1 cellular context compared by ENCODE assay signal in genomic region chr12:121391619-121392324, GRCh38.
TF ChIP-seq lines count a peak whose summit lies in the region.

No MANE protein-coding gene starts in this region.

TF ChIP-seq in K562, 482 proteins besides CTCF, POLR2A, EP300 and RAD21 (continued from another document):
- TF ChIP-seq GATA2 (CRISPR knock-in tag; IDR thresholded peaks at IDR 0.05) (peak; percentile 59), NFIC (IDR thresholded peaks at IDR 0.05) (peak; percentile 96), MEIS2 (IDR thresholded peaks at IDR 0.05; ENCODE audit: partially characterized antibody) (peak; percentile 67), ADNP (tag; IDR thresholded peaks at IDR 0.05) (0 out of 2 replicates have a peak, but pooled peaks have one; percentile 38), MXI1 (IDR thresholded peaks at IDR 0.05; ENCODE audit: low read depth, low read length) (no peak), GABPA (tag; conservative IDR thresholded peaks at IDR 0.05; ENCODE audit: low read depth) (peak; percentile 14; the same call in 1 of the 2 replicates), PKNOX1 (IDR thresholded peaks at IDR 0.05) (peak; percentile 62), ZFP91 (CRISPR knock-in tag; IDR thresholded peaks at IDR 0.05) (no peak)
- TF ChIP-seq, protein P1, sequence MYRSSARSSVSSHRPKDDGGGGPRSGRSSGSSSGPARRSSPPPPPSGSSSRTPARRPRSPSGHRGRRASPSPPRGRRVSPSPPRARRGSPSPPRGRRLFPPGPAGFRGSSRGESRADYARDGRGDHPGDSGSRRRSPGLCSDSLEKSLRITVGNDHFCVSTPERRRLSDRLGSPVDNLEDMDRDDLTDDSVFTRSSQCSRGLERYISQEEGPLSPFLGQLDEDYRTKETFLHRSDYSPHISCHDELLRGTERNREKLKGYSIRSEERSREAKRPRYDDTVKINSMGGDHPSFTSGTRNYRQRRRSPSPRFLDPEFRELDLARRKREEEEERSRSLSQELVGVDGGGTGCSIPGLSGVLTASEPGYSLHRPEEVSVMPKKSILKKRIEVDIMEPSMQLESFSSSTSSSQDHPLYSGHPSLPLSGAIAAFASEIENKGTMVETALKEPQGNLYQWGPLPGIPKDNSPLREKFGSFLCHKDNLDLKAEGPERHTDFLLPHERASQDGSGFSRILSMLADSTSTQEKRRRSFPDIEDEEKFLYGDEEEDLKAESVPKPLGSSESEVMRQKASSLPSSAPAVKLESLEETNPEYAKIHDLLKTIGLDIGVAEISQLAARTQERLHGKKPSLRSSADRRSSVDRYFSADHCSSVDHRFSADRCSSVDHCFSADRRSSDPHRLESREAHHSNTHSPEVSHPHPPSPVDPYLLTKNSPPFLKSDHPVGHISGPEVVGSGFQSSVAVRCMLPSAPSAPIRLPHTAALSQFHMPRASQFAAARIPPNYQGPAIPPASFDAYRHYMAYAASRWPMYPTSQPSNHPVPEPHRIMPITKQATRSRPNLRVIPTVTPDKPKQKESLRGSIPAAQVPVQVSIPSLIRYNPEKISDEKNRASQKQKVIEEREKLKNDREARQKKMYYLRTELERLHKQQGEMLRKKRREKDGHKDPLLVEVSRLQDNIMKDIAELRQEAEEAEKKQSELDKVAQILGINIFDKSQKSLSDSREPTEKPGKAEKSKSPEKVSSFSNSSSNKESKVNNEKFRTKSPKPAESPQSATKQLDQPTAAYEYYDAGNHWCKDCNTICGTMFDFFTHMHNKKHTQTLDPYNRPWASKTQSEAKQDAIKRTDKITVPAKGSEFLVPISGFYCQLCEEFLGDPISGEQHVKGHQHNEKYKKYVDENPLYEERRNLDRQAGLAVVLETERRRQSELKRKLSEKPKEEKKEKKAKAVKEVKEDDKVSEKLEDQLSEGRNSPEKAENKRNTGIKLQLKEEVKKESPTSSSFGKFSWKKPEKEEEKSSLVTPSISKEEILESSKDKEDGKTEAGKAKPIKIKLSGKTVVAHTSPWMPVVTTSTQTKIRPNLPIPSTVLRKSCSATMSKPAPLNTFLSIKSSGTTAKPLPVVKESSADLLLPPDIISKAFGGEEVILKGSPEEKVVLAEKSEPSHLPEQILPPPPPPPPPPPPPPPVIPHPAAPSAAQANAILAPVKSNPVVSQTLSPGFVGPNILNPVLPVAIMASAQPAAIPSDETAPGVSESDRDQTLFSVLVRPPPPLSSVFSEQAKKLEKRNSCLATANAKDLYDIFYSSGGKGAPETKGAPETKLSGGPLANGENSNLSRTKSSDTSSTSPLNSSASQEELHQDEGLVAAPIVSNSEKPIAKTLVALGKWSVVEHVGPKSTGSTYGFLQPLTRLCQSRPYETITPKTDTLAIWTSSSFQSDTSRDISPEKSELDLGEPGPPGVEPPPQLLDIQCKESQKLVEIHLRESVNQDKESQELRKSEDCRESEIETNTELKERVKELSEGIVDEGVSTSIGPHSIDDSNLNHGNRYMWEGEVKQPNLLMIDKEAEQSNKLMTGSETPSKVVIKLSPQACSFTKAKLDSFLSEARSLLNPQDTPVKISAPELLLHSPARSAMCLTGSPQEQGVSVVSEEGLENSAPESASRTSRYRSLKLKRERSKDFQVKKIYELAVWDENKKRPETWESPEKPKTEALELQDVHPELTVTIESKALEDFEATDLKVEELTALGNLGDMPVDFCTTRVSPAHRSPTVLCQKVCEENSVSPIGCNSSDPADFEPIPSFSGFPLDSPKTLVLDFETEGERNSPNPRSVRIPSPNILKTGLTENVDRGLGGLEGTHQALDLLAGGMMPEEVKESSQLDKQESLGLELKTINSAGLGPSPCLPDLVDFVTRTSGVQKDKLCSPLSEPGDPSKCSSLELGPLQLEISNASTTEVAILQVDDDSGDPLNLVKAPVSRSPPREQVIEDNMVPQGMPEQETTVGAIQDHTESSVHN (IDR thresholded peaks at IDR 0.05; ENCODE audit: borderline replicate concordance in 1 of 2, low read depth in 1 of 2): peak in 1 of 2 experiments; percentile 85; a peak in 2 of 4 replicates
